In genomic region chr4:55545681-55546632, GRCh38 we compare ENCODE assay signal across 8 cellular contexts. TPM values are rescaled to one million over a fixed set of nuclear protein-coding genes. Genes with fewer than 3 reads are reported as not detected.
DNase-seq lines count a peak whose midpoint lies in the region; ATAC-seq and TF ChIP-seq lines count a peak whose summit lies in the region.

No MANE protein-coding gene starts in this region.

- ATAC-seq in GM21825 (IDR thresholded peaks at IDR 0.05; ENCODE audit: unreplicated experiment) (peak; percentile 45), RWPE2 (ENCODE audit: low read depth) (peak; percentile 32)

- H3K9me3 Mint-ChIP-seq in neural crest cell = no peaks in the 10 kb centered on the region

- peak overlapping the region; percentile 91 for H3K4me2 ChIP-seq in DOHH2 (ENCODE audit: low read length)

- H3K4me3 Mint-ChIP-seq in neural crest cell = peak overlapping the region; percentile 95

- H3K36me3 Mint-ChIP-seq in neural crest cell (ENCODE audit: low read depth) = no peaks in the 10 kb centered on the region

- H3K27me3 ChIP-seq in DOHH2 (ENCODE audit: control insufficient read depth, low read length) = peaks cover 28% of the 10 kb centered on the region
- H3K27me3 ChIP-seq in RWPE2 (ENCODE audit: insufficient read depth, poor library complexity, severe bottlenecking) = no peaks in the 10 kb centered on the region
- no peaks in the 10 kb centered on the region for H3K27me3 ChIP-seq in stomach smooth muscle (ENCODE audit: control insufficient read depth in 1 of 2, insufficient read depth in 2 of 2, low read length in 2 of 2)

- peak overlapping the region; percentile 77 to 85 for H3K9ac ChIP-seq in stomach smooth muscle (ENCODE audit: low read length in 2 of 2)

- peaks cover 35% of the 10 kb centered on the region for H3K79me2 ChIP-seq in DOHH2 (ENCODE audit: control insufficient read depth, low read length)

- H3K9me3 ChIP-seq in DOHH2 (ENCODE audit: control insufficient read depth, insufficient read depth, low read length) (no peaks in the 10 kb centered on the region), RWPE2 (ENCODE audit: severe bottlenecking) (no peaks in the 10 kb centered on the region), stomach smooth muscle (ENCODE audit: control insufficient read depth in 2 of 2, low read length in 2 of 2) (no peaks in the 10 kb centered on the region)

- no peaks in the 10 kb centered on the region for H3K27me3 Mint-ChIP-seq in neural crest cell (ENCODE audit: low read depth)

- no peaks in the 10 kb centered on the region for H3K9me2 ChIP-seq in DOHH2 (replicated peaks; ENCODE audit: control insufficient read depth, low read length)

- peaks cover 17% of the 10 kb centered on the region for H3F3A ChIP-seq in DOHH2 (ENCODE audit: control insufficient read depth, insufficient read depth)

- H3K4me3 ChIP-seq in DOHH2 (ENCODE audit: low read length) (peak overlapping the region; percentile 87), RWPE2 (ENCODE audit: severe bottlenecking) (peak overlapping the region; percentile 83), fibroblast of villous mesenchyme (ENCODE audit: low read depth, low read length) (peak overlapping the region; percentile 67), stomach smooth muscle (ENCODE audit: low read length in 2 of 2) (peak overlapping the region; percentile 53 to 87)

- H3K36me3 ChIP-seq in DOHH2 (ENCODE audit: control insufficient read depth, low read length) (no peaks in the 10 kb centered on the region), RWPE2 (ENCODE audit: low read depth) (peaks cover 5% of the 10 kb centered on the region; the same call in 1 of the 2 replicates), stomach smooth muscle (ENCODE audit: control insufficient read depth in 2 of 2, insufficient read depth in 2 of 2, low read length in 2 of 2) (no peaks in the 10 kb centered on the region)

- H3K27ac Mint-ChIP-seq in neural crest cell (ENCODE audit: unreplicated experiment) = no peak overlapping the region

- peaks cover 11% of the 10 kb centered on the region; the same call in 1 of the 2 replicates for H4K20me1 ChIP-seq in DOHH2 (ENCODE audit: control insufficient read depth, insufficient read depth, low read depth, low read length)

- H3K27ac ChIP-seq in DOHH2 (ENCODE audit: low read depth, low read length) = peak overlapping the region; percentile 48
- peak overlapping the region; percentile 95 for H3K27ac ChIP-seq in RWPE2 (ENCODE audit: poor library complexity, severe bottlenecking)
- peak overlapping the region; percentile 85 for H3K27ac ChIP-seq in stomach smooth muscle (ENCODE audit: low read length)

- peak; percentile 70 for DNase-seq in LHCN-M2 (ENCODE audit: low read depth)
- DNase-seq in RWPE2 (ENCODE audit: low spot score) = peak; percentile 75
- DNase-seq in activated gamma-delta T cell (lab: John Stamatoyannopoulos, UW) = peak; percentile 74
- peak; percentile 68 for DNase-seq in fibroblast of villous mesenchyme (ENCODE audit: low read depth)
- peak; percentile 54 for DNase-seq in neural crest cell (ENCODE audit: low read depth, low spot score)

- H3K4me1 Mint-ChIP-seq in neural crest cell = peaks cover 40% of the 10 kb centered on the region

- H3K4me1 ChIP-seq in DOHH2 (ENCODE audit: control insufficient read depth, low read length) (peaks cover 16% of the 10 kb centered on the region), RWPE2 (ENCODE audit: insufficient read depth, poor library complexity, severe bottlenecking) (peaks cover 39% of the 10 kb centered on the region), stomach smooth muscle (ENCODE audit: control insufficient read depth, insufficient read depth, low read length) (no peaks in the 10 kb centered on the region)

- no peak for TF ChIP-seq CTCF in DOHH2 (IDR thresholded peaks at IDR 0.05; ENCODE audit: low read depth, low read length, poor library complexity, severe bottlenecking)
- no peak for TF ChIP-seq CTCF in RWPE2 (IDR thresholded peaks at IDR 0.05; ENCODE audit: poor library complexity, severe bottlenecking)
- TF ChIP-seq CTCF in fibroblast of villous mesenchyme (IDR thresholded peaks at IDR 0.05; ENCODE audit: insufficient read depth, low read depth, low read length) = no peak
- no peak for TF ChIP-seq CTCF in neural crest cell (conservative IDR thresholded peaks at IDR 0.05)

RNA-seq across cellular contexts. Expression of gene CLOCK, which starts 0.8 kb away (rescaled TPM):
- 36.7 and 40.0 TPM in 2 replicates for total RNA-seq in LHCN-M2 (2014; rRNA removed)
- polyA plus RNA-seq in LHCN-M2 (2012) = 11.5 TPM
- total RNA-seq in fibroblast of villous mesenchyme = 42.8 and 69.1 TPM in 2 replicates
- total RNA-seq in neural crest cell = 21.6 and 24.2 TPM in 2 replicates

RNA-seq across cellular contexts. Expression of gene PDCL2, which starts 46.1 kb away (rescaled TPM):
- total RNA-seq in LHCN-M2 (2014; rRNA removed) = not detected in 2 replicates
- not detected for polyA plus RNA-seq in LHCN-M2 (2012)
- total RNA-seq in fibroblast of villous mesenchyme = not detected in 2 replicates
- not detected in 2 replicates for total RNA-seq in neural crest cell

Comparison
In these comparisons a context has a peak if more than half of its experiments do, and no peak if none do; other contexts are left out.
1. Peak in every context shown above with its lines: DNase-seq, ATAC-seq, H3K4me3 ChIP-seq and H3K27ac ChIP-seq.